Comparison of ENCODE assay signal across 12 cellular contexts in the genomic region with DNA sequence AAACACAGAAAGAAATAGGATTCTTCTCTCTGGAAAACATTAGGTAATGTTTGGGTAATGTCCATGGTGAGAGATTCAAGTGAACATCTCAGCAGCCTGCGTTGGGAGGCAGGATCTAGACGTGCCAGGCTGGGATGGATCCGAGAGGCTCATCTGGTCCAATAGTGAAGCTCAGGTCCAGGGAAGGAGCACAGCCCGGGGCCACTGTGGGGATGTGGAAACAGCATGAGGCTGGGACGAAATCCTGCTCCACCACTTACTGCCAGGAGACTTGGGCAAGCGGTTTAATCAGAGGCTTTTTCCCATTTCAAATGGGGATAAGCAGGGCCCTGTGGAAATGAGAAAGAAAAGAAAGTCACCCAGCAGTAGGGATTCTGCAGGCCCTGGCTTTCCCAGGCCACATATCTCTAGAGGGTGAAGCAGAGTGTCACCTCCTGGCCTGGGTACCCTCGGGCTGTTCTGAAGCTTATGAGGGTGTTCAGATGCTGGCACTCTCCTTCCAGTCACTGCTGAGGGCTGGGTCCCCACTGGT.
DNase-seq lines count a peak whose midpoint lies in the region; ATAC-seq, FAIRE-seq and TF ChIP-seq lines count a peak whose summit lies in the region.
"Had no signal": no experiment of that assay in that cellular context is flagged by ENCODE, and none has a peak within 500 bp of the region (broad histone marks: within the 10 kb centered on the region; RNA-seq: fewer than 3 reads in every experiment).

No MANE protein-coding gene starts in this region.

- no peaks in the 10 kb centered on the region for H3K36me3 Mint-ChIP-seq in CD4-positive, alpha-beta memory T cell
- peaks cover 9% of the 10 kb centered on the region for H3K36me3 Mint-ChIP-seq in natural killer cell treated with Interleukin-12 subunit alpha and Interleukin-12 subunit beta and Interleukin-15 and Interleukin-18, amount 100 ng/mL, for 72 hours

- TF ChIP-seq CTCF in mammary epithelial cell (conservative IDR thresholded peaks at IDR 0.05 in 1 of 2, IDR thresholded peaks at IDR 0.05 in 1 of 2; ENCODE audit: extremely low read depth in 1 of 2, insufficient read depth in 1 of 2, low read depth in 1 of 2, low read length in 2 of 2), result no peak
- no peak for TF ChIP-seq CTCF in kidney (IDR thresholded peaks at IDR 0.05; ENCODE audit: borderline replicate concordance, extremely low read depth, insufficient read depth)
- TF ChIP-seq CTCF in sigmoid colon (IDR thresholded peaks at IDR 0.05), result no peak

- no peak overlapping the region for H3K4me3 ChIP-seq in CD4-positive, alpha-beta memory T cell (ENCODE audit: low read length in 2 of 2)
- no peak overlapping the region for H3K4me3 ChIP-seq in mammary epithelial cell (replicated peaks in 1 of 3; ENCODE audit: insufficient read depth in 1 of 3, low read depth in 2 of 3, low read length in 3 of 3)
- no peak overlapping the region for H3K4me3 ChIP-seq in kidney (ENCODE audit: low read length in 2 of 2)
- H3K4me3 ChIP-seq in sigmoid colon, result no peak overlapping the region

- H3K27me3 ChIP-seq in CD4-positive, alpha-beta memory T cell (ENCODE audit: insufficient read depth, low read length), result no peaks in the 10 kb centered on the region
- no peaks in the 10 kb centered on the region for H3K27me3 ChIP-seq in mammary epithelial cell (ENCODE audit: insufficient read depth, low read length)
- H3K27me3 ChIP-seq in sigmoid colon, result no peaks in the 10 kb centered on the region

- H3K9me3 ChIP-seq in CD4-positive, alpha-beta memory T cell (ENCODE audit: control insufficient read depth in 1 of 2, low read length in 2 of 2), result no peaks in the 10 kb centered on the region
- H3K9me3 ChIP-seq in mammary epithelial cell (replicated peaks; ENCODE audit: insufficient read depth, low read length), result no peaks in the 10 kb centered on the region
- H3K9me3 ChIP-seq in kidney (ENCODE audit: control insufficient read depth in 1 of 2, low read length in 2 of 2), result no peaks in the 10 kb centered on the region
- no peaks in the 10 kb centered on the region for H3K9me3 ChIP-seq in sigmoid colon

- no peaks in the 10 kb centered on the region for H3K79me2 ChIP-seq in mammary epithelial cell (ENCODE audit: insufficient read depth, low read length)

- H3K27me3 Mint-ChIP-seq in CD4-positive, alpha-beta memory T cell, result no peaks in the 10 kb centered on the region
- peaks cover 0 to 11% of the 10 kb centered on the region in 2 donors for H3K27me3 Mint-ChIP-seq in natural killer cell treated with Interleukin-12 subunit alpha and Interleukin-12 subunit beta and Interleukin-15 and Interleukin-18, amount 100 ng/mL, for 72 hours

- H3K9me3 Mint-ChIP-seq in CD4-positive, alpha-beta memory T cell, result peaks cover 0 to 2% (median 0%) of the 10 kb centered on the region in 8 donors
- peaks cover 12% of the 10 kb centered on the region for H3K9me3 Mint-ChIP-seq in natural killer cell treated with Interleukin-12 subunit alpha and Interleukin-12 subunit beta and Interleukin-15 and Interleukin-18, amount 100 ng/mL, for 72 hours

- H3K4me1 ChIP-seq in CD4-positive, alpha-beta memory T cell (ENCODE audit: insufficient read depth, low read length), result peaks cover 30% of the 10 kb centered on the region
- peaks cover 16% of the 10 kb centered on the region for H3K4me1 ChIP-seq in mammary epithelial cell (ENCODE audit: insufficient read depth, low read length)
- H3K4me1 ChIP-seq in kidney (ENCODE audit: control insufficient read depth in 1 of 2, insufficient read depth in 1 of 2, low read depth in 1 of 2, low read length in 2 of 2), result peaks cover 11 to 14% of the 10 kb centered on the region in 2 donors
- peaks cover 0 to 43% (median 28%) of the 10 kb centered on the region in 4 donors for H3K4me1 ChIP-seq in sigmoid colon

- POLR2A ChIA-PET in CD4-positive, alpha-beta memory T cell (lab: Charles Lee; ENCODE audit: partially characterized antibody), result interaction anchor here (1.5 kb wide), 2 partner anchors 87 to 434 kb away, joined by 4 to 5 read pairs; partner anchors contain the start of gene EIF4G2

- FAIRE-seq in kidney (lab: Jason Lieb, UNC), result no peak
- no peak for FAIRE-seq in GM12891 (lab: Jason Lieb, UNC)
- FAIRE-seq: endometrium had no signal

- no peak overlapping the region for H3K9ac ChIP-seq in mammary epithelial cell (ENCODE audit: insufficient read depth, low read length)
- no peak overlapping the region for H3K9ac ChIP-seq in kidney (ENCODE audit: low read length in 2 of 2)
- H3K9ac ChIP-seq: KMS-11 had no signal

- peak overlapping the region; percentile 90 to 98 (median 95) for H3K27ac Mint-ChIP-seq in CD4-positive, alpha-beta memory T cell
- no peak overlapping the region for H3K27ac Mint-ChIP-seq in natural killer cell treated with Interleukin-12 subunit alpha and Interleukin-12 subunit beta and Interleukin-15 and Interleukin-18, amount 100 ng/mL, for 72 hours
- H3K27ac Mint-ChIP-seq: activated naive CD8-positive, alpha-beta T cell had no signal

- H4K20me1 ChIP-seq in mammary epithelial cell (ENCODE audit: insufficient read depth, low read length), result no peaks in the 10 kb centered on the region

- TF ChIP-seq POLR2A in sigmoid colon (IDR thresholded peaks at IDR 0.05) (no peak), GM12891 (IDR thresholded peaks at IDR 0.05; ENCODE audit: low read depth, low read length) (no peak)

- no peak for DNase-seq in CD4-positive, alpha-beta memory T cell
- DNase-seq in mammary epithelial cell, result no peak
- DNase-seq in kidney, result no peak
- peak; percentile 84 for DNase-seq in sigmoid colon
- no peak for DNase-seq in SW 1271 (lab: John Stamatoyannopoulos, UW)
- DNase-seq in medulla oblongata (ENCODE audit: extremely low spot score), result no peak
- no peak for DNase-seq in natural killer cell treated with Interleukin-12 subunit alpha and Interleukin-12 subunit beta and Interleukin-15 and Interleukin-18, amount 100 ng/mL, for 72 hours (ENCODE audit: low spot score)
- no peak for DNase-seq in GM12891 (ENCODE audit: insufficient read length, low spot score)
- DNase-seq: SIG-M5 had no signal

- no peak for ATAC-seq in natural killer cell treated with Interleukin-12 subunit alpha and Interleukin-12 subunit beta and Interleukin-15 and Interleukin-18, amount 100 ng/mL, for 72 hours

- in situ Hi-C loops in mammary epithelial cell (cut with MboI; ENCODE audit: low sequenced_read_pairs in 2 of 2), result no loop called here

- peak overlapping the region; percentile 23 for H2AFZ ChIP-seq in mammary epithelial cell (ENCODE audit: low read depth, low read length)

- H3K4me3 Mint-ChIP-seq in CD4-positive, alpha-beta memory T cell, result peak overlapping the region in 7 of 8 donors; percentile 47 to 70 (median 63)
- H3K4me3 Mint-ChIP-seq in natural killer cell treated with Interleukin-12 subunit alpha and Interleukin-12 subunit beta and Interleukin-15 and Interleukin-18, amount 100 ng/mL, for 72 hours, result no peak overlapping the region
- H3K4me3 Mint-ChIP-seq: activated naive CD8-positive, alpha-beta T cell had no signal

- no peak for TF ChIP-seq EP300 in sigmoid colon (IDR thresholded peaks at IDR 0.05)

- intact Hi-C loops in CD4-positive, alpha-beta memory T cell (cut with micrococcal nuclease), result no loop called here
- intact Hi-C loops in mammary epithelial cell (cut with micrococcal nuclease), result no loop called here
- intact Hi-C loops in kidney (cut with DNase I), result no loop called here
- intact Hi-C loops in sigmoid colon (cut with DNase I), result no loop called here

- BruUV-seq in mammary epithelial cell (replicated peaks; lab: Mats Ljungman, UMichigan), result no TSS peak

- H3K36me3 ChIP-seq in CD4-positive, alpha-beta memory T cell (ENCODE audit: insufficient read depth, low read length), result no peaks in the 10 kb centered on the region
- H3K36me3 ChIP-seq in mammary epithelial cell (ENCODE audit: insufficient read depth, low read length), result no peaks in the 10 kb centered on the region
- no peaks in the 10 kb centered on the region for H3K36me3 ChIP-seq in kidney (ENCODE audit: control insufficient read depth in 1 of 2, insufficient read depth in 2 of 2, low read length in 2 of 2)
- no peaks in the 10 kb centered on the region for H3K36me3 ChIP-seq in sigmoid colon

- peaks cover 26 to 48% (median 32%) of the 10 kb centered on the region in 4 donors for H3K4me1 Mint-ChIP-seq in CD4-positive, alpha-beta memory T cell
- H3K4me1 Mint-ChIP-seq in natural killer cell treated with Interleukin-12 subunit alpha and Interleukin-12 subunit beta and Interleukin-15 and Interleukin-18, amount 100 ng/mL, for 72 hours (ENCODE audit: low read depth in 2 of 2), result peaks cover 8 to 12% of the 10 kb centered on the region in 2 donors

- peak overlapping the region; percentile 52 for H3K27ac ChIP-seq in CD4-positive, alpha-beta memory T cell (ENCODE audit: low read depth, low read length)
- H3K27ac ChIP-seq in mammary epithelial cell (ENCODE audit: insufficient read depth, low read depth, low read length) (no peak overlapping the region), kidney (ENCODE audit: low read depth in 2 of 2, low read length in 2 of 2) (peak overlapping the region; percentile 42 to 77), sigmoid colon (peak overlapping the region; percentile 33 to 88 (median 74))
- H3K27ac ChIP-seq: KMS-11 had no signal

- CTCF ChIA-PET in CD4-positive, alpha-beta memory T cell (lab: Charles Lee; ENCODE audit: partially characterized antibody), result interaction anchor here (0.8 to 1.4 kb wide), 3 partner anchors 37 to 789 kb away, joined by 3 read pairs; no protein-coding TSS in a partner anchor
- CTCF ChIA-PET in mammary epithelial cell (lab: Charles Lee; ENCODE audit: low non-redundant PET), result no interaction called here

- WGBS in mammary epithelial cell (ENCODE audit: low coverage, missing lambda C conversion rate), result 6% methylated on average over 4 of the region's 7 CpGs
- 74 to 76% methylated on average over 7 of the region's 7 CpGs for WGBS in sigmoid colon, 2 donors

- dilution Hi-C loops in mammary epithelial cell (cut with HindIII; ENCODE audit: low sequenced_read_pairs), result no loop called here

- H3K4me2 ChIP-seq in mammary epithelial cell (ENCODE audit: insufficient read depth, low read depth, low read length), result no peak overlapping the region
- H3K4me2 ChIP-seq: KMS-11 had no signal

TF ChIP-seq in GM12891, 5 proteins besides CTCF, POLR2A, EP300 and RAD21:
- TF ChIP-seq PAX5 (IDR thresholded peaks at IDR 0.05; ENCODE audit: insufficient read depth, low read length, severe bottlenecking) (no peak), SPI1 (IDR thresholded peaks at IDR 0.05; ENCODE audit: low read depth, low read length) (no peak), POU2F2 (IDR thresholded peaks at IDR 0.05; ENCODE audit: low read depth, low read length) (no peak), TAF1 (IDR thresholded peaks at IDR 0.05; ENCODE audit: low read depth, low read length) (no peak), POLR2AphosphoS5 (IDR thresholded peaks at IDR 0.05; ENCODE audit: low read depth, low read length) (no peak)

Comparison
In these comparisons a context has a peak if more than half of its experiments do, and no peak if none do; other contexts are left out.
1. H3K27ac Mint-ChIP-seq: peak in CD4-positive, alpha-beta memory T cell (7 of 7); none in natural killer cell treated with Interleukin-12 subunit alpha and Interleukin-12 subunit beta and Interleukin-15 and Interleukin-18, amount 100 ng/mL, for 72 hours (0 of 2).